ENCODE assay signal across 23 cellular contexts in genomic region chr3:99858461-99858860, GRCh38. TPM values are rescaled to one million over a fixed set of nuclear protein-coding genes. Genes with fewer than 3 reads are reported as not detected.
DNase-seq lines count a peak whose midpoint lies in the region; ATAC-seq, FAIRE-seq and TF ChIP-seq lines count a peak whose summit lies in the region.
"Had no signal": no experiment of that assay in that cellular context is flagged by ENCODE, and none has a peak within 500 bp of the region (broad histone marks: within the 10 kb centered on the region; RNA-seq: fewer than 3 reads in every experiment).

No MANE protein-coding gene starts in this region.

- no peaks in the 10 kb centered on the region for H3K36me3 ChIP-seq in neural cell (ENCODE audit: insufficient read depth, low read length)
- H3K36me3 ChIP-seq in stomach smooth muscle (ENCODE audit: control insufficient read depth in 2 of 2, insufficient read depth in 2 of 2, low read length in 2 of 2) = peaks cover 26 to 38% of the 10 kb centered on the region in 2 donors
- H3K36me3 ChIP-seq in left lung = no peaks in the 10 kb centered on the region
- H3K36me3 ChIP-seq: adrenal gland, BLaER1, ovary had no signal

- TF ChIP-seq CTCF in coronary artery (IDR thresholded peaks at IDR 0.05) (no peak), neural cell (IDR thresholded peaks at IDR 0.05; ENCODE audit: poor library complexity, severe bottlenecking) (no peak), left lung (IDR thresholded peaks at IDR 0.05) (no peak)

- no peaks in the 10 kb centered on the region for H4K20me1 ChIP-seq in neural cell (ENCODE audit: insufficient read depth)

- H3K9ac ChIP-seq in neural cell (ENCODE audit: low read length) (no peak overlapping the region), stomach smooth muscle (ENCODE audit: low read length in 2 of 2) (no peak overlapping the region)
- H3K9ac ChIP-seq: BLaER1 had no signal

- intact Hi-C loops in left lung (cut with DNase I) = no loop called here

- H3K4me3 ChIP-seq in coronary artery = no peak overlapping the region
- no peak overlapping the region for H3K4me3 ChIP-seq in neural cell (ENCODE audit: low read length)
- H3K4me3 ChIP-seq in stomach smooth muscle (ENCODE audit: low read length in 2 of 2) = no peak overlapping the region
- no peak overlapping the region for H3K4me3 ChIP-seq in left lung
- H3K4me3 ChIP-seq: adrenal gland, BLaER1, ovary had no signal

- no peak for ATAC-seq in left lung
- ATAC-seq: natural killer cell treated with Interleukin-12 subunit alpha and Interleukin-12 subunit beta and Interleukin-15 and Interleukin-18, amount 100 ng/mL, for 72 hours; Panc1 had no signal

- H3K9me3 ChIP-seq in neural cell (ENCODE audit: low read length) = no peaks in the 10 kb centered on the region
- no peaks in the 10 kb centered on the region for H3K9me3 ChIP-seq in stomach smooth muscle (ENCODE audit: control insufficient read depth in 2 of 2, low read length in 2 of 2)
- no peaks in the 10 kb centered on the region for H3K9me3 ChIP-seq in left lung
- H3K9me3 ChIP-seq: adrenal gland, BLaER1 had no signal

- TF ChIP-seq EP300 in neural cell (conservative IDR thresholded peaks at IDR 0.05; ENCODE audit: poor library complexity, severe bottlenecking) = peak; percentile 21

- H3K9me2 ChIP-seq in neural cell (ENCODE audit: insufficient read depth, low read length) = no peaks in the 10 kb centered on the region

- no peaks in the 10 kb centered on the region for H3K79me2 ChIP-seq in neural cell (replicated peaks; ENCODE audit: insufficient read depth, low read length)

- no peak for TF ChIP-seq POLR2A in H54 (IDR thresholded peaks at IDR 0.05; ENCODE audit: low read depth, low read length)

- peaks cover 49% of the 10 kb centered on the region for H3K4me1 ChIP-seq in stomach smooth muscle (ENCODE audit: control insufficient read depth, insufficient read depth, low read length)
- H3K4me1 ChIP-seq in left lung = peaks cover 12 to 13% of the 10 kb centered on the region in 2 donors
- H3K4me1 ChIP-seq: BLaER1 had no signal

- peak; percentile 61 for FAIRE-seq in H54 (lab: Jason Lieb, UNC)

- no peak for DNase-seq in H54 (ENCODE audit: insufficient read length, low spot score)
- DNase-seq in coronary artery (ENCODE audit: low spot score) = no peak
- DNase-seq in NCI-H1436 treated with DMSO at 0.1 percent for 48 hours (lab: John Stamatoyannopoulos, UW) = no peak
- DNase-seq in left lung = no peak
- no peak for DNase-seq in foreskin melanocyte
- DNase-seq: activated naive CD4-positive, alpha-beta T cell treated with anti-CD3 and anti-CD28 coated beads for 36 hours; adrenal gland; effector CD4-positive, alpha-beta T cell; HCEC 1CT; hypothalamus; NCI-H1092 treated with DMSO at 0.1 percent for 48 hours; NCI-H2029; NCI-H226; NCI-H69; ovary; SIG-M5; stimulated activated CD4-positive, alpha-beta T cell treated with anti-CD3 and anti-CD28 coated beads, Interleukin-15, amount 100 ng/mL, for 24 hours; trophoblast cell had no signal

- no peak overlapping the region for H3K4me2 ChIP-seq in neural cell (ENCODE audit: low read length)
- H3K4me2 ChIP-seq: BLaER1 had no signal

- no peak for TF ChIP-seq RAD21 in neural cell (conservative IDR thresholded peaks at IDR 0.05)

- no peak overlapping the region for H2AFZ ChIP-seq in neural cell (ENCODE audit: low read depth, low read length)

- no peaks in the 10 kb centered on the region for H3K27me3 ChIP-seq in neural cell (ENCODE audit: insufficient read depth, low read depth, low read length)
- no peaks in the 10 kb centered on the region for H3K27me3 ChIP-seq in stomach smooth muscle (ENCODE audit: control insufficient read depth in 1 of 2, insufficient read depth in 2 of 2, low read length in 2 of 2)
- H3K27me3 ChIP-seq in left lung = no peaks in the 10 kb centered on the region
- H3K27me3 ChIP-seq: adrenal gland, BLaER1, ovary had no signal

- H3K27ac ChIP-seq in coronary artery = peak overlapping the region; percentile 78 to 98
- peak overlapping the region; percentile 13 for H3K27ac ChIP-seq in neural cell (ENCODE audit: low read length)
- peak overlapping the region; percentile 19 for H3K27ac ChIP-seq in stomach smooth muscle (ENCODE audit: low read length)
- H3K27ac ChIP-seq in left lung = peak overlapping the region in 1 of 2 donors; percentile 76
- H3K27ac ChIP-seq: adrenal gland, BLaER1, ovary had no signal

- no peaks in the 10 kb centered on the region for H3F3A ChIP-seq in neural cell (ENCODE audit: insufficient read depth, low read length, poor library complexity, severe bottlenecking)

TF ChIP-seq in neural cell, 6 proteins besides CTCF, POLR2A, EP300 and RAD21:
- TF ChIP-seq POLR2AphosphoS5 (IDR thresholded peaks at IDR 0.05) (peak; percentile 18), TAF1 (IDR thresholded peaks at IDR 0.05; ENCODE audit: low read depth) (no peak)

RNA-seq across cellular contexts. Expression of gene CMSS1, which starts 40.8 kb away (rescaled TPM):
- polyA plus RNA-seq in neural cell = 26.2 and 31.8 TPM in 2 replicates
- polyA minus RNA-seq in neural cell = 13.4 and 17.4 TPM in 2 replicates
- total RNA-seq in left lung = 10 to 100 TPM; 13.4 to 32.7 TPM
